In genomic region chr7:40733111-40733510, GRCh38 we compare ENCODE assay signal across 1 cellular context.
TF ChIP-seq lines count a peak whose summit lies in the region.

No MANE protein-coding gene starts in this region.

TF ChIP-seq in HepG2, 621 proteins besides CTCF, POLR2A, EP300 and RAD21 (continued from another document):
- TF ChIP-seq GPBP1L1 (CRISPR knock-in tag; IDR thresholded peaks at IDR 0.05) (no peak), GFI1 (CRISPR knock-in tag; IDR thresholded peaks at IDR 0.05; ENCODE audit: borderline replicate concordance) (0 out of 2 replicates have a peak, but pooled peaks have one; percentile 39), ZNF766 (CRISPR knock-in tag; IDR thresholded peaks at IDR 0.05; ENCODE audit: borderline replicate concordance) (no peak), FOXA3 (CRISPR knock-in tag; IDR thresholded peaks at IDR 0.05) (peak; percentile 13; the same call in 1 of the 2 replicates), ZNF407 (CRISPR knock-in tag; IDR thresholded peaks at IDR 0.05; ENCODE audit: not compliant biosample characterization) (no peak), ZNF710 (CRISPR knock-in tag; IDR thresholded peaks at IDR 0.05; ENCODE audit: borderline replicate concordance) (no peak)
